Comparison of ENCODE assay signal across 7 cellular contexts in genomic region chr22:41106969-41107325, GRCh38. TPM values are rescaled to one million over a fixed set of nuclear protein-coding genes. Genes with fewer than 3 reads are reported as not detected.
A peak's percentile ranks its signal among the peaks of the same experiment; 100 is the strongest.
DNase-seq lines count a peak whose midpoint lies in the region; ATAC-seq and TF ChIP-seq lines count a peak whose summit lies in the region.
"Not testable (repeated sequence)": the region's sequence is repeated elsewhere in the genome, so short reads cannot be mapped to it uniquely, and the experiment has no call there.

No MANE protein-coding gene starts in this region.

- H3K27me3 Mint-ChIP-seq in CD4-positive, alpha-beta memory T cell; T-helper 17 cell; activated naive CD4-positive, alpha-beta T cell treated with anti-CD3 and anti-CD28 coated beads, Interleukin-2, amount 50 U/mL, for 24 hours; memory B cell; nephron progenitor cell (ENCODE audit: low read depth, poor library complexity): not testable (repeated sequence)

- TF ChIP-seq CTCF in esophagus muscularis mucosa (IDR thresholded peaks at IDR 0.05); nephron progenitor cell (IDR thresholded peaks at IDR 0.05); smooth muscle cell (IDR thresholded peaks at IDR 0.05; ENCODE audit: borderline replicate concordance, insufficient read depth, poor library complexity, severe bottlenecking): not testable (repeated sequence)

- DNase-seq in CD4-positive, alpha-beta memory T cell; T-helper 17 cell; esophagus muscularis mucosa (ENCODE audit: extremely low spot score); memory B cell (ENCODE audit: low spot score in 2 of 2); nephron progenitor cell; smooth muscle cell (lab: John Stamatoyannopoulos, UW; ENCODE audit: unreplicated experiment): not testable (repeated sequence)

- peaks cover 38 to 78% (median 55%) of the 10 kb centered on the region in 4 donors for H3K4me1 Mint-ChIP-seq in CD4-positive, alpha-beta memory T cell
- H3K4me1 Mint-ChIP-seq in T-helper 17 cell (peaks cover 37% of the 10 kb centered on the region), memory B cell (peaks cover 29% of the 10 kb centered on the region)
- peaks cover 64% of the 10 kb centered on the region for H3K4me1 Mint-ChIP-seq in activated naive CD4-positive, alpha-beta T cell treated with anti-CD3 and anti-CD28 coated beads, Interleukin-2, amount 50 U/mL, for 24 hours
- not testable (repeated sequence) for H3K4me1 Mint-ChIP-seq in nephron progenitor cell

- peak overlapping the region in 2 of 8 donors; percentile 30 to 34 for H3K4me3 Mint-ChIP-seq in CD4-positive, alpha-beta memory T cell
- H3K4me3 Mint-ChIP-seq in T-helper 17 cell; activated naive CD4-positive, alpha-beta T cell treated with anti-CD3 and anti-CD28 coated beads, Interleukin-2, amount 50 U/mL, for 24 hours; memory B cell; nephron progenitor cell: not testable (repeated sequence)

- intact Hi-C loops in CD4-positive, alpha-beta memory T cell (cut with micrococcal nuclease); esophagus muscularis mucosa (cut with DNase I): not testable (repeated sequence)

- not testable (repeated sequence) for ATAC-seq in T-helper 17 cell; memory B cell (ENCODE audit: low read depth)

- H3F3A ChIP-seq in smooth muscle cell (ENCODE audit: low read depth): not testable (repeated sequence)

- WGBS in esophagus muscularis mucosa: 87% methylated on average over 9 of the region's 9 CpGs
- WGBS in smooth muscle cell (ENCODE audit: low lambda C conversion rate): 92% methylated on average over 9 of the region's 9 CpGs

- TF ChIP-seq EP300 in esophagus muscularis mucosa (IDR thresholded peaks at IDR 0.05): not testable (repeated sequence)

- H3K27ac ChIP-seq in CD4-positive, alpha-beta memory T cell (ENCODE audit: low read depth, low read length): not testable (repeated sequence)
- H3K27ac ChIP-seq in esophagus muscularis mucosa (replicated peaks in 1 of 4) (peak overlapping the region in 3 of 4 donors; percentile 15 to 50 (median 17)), smooth muscle cell (ENCODE audit: low read depth) (peak overlapping the region; percentile 38)

- H3K36me3 ChIP-seq in CD4-positive, alpha-beta memory T cell (ENCODE audit: insufficient read depth, low read length); smooth muscle cell (ENCODE audit: low read depth): not testable (repeated sequence)
- peaks cover 0 to 21% (median 7%) of the 10 kb centered on the region in 4 donors for H3K36me3 ChIP-seq in esophagus muscularis mucosa

- H3K9ac ChIP-seq in smooth muscle cell (ENCODE audit: low read depth): not testable (repeated sequence)

- not testable (repeated sequence) for H3K27me3 ChIP-seq in CD4-positive, alpha-beta memory T cell (ENCODE audit: insufficient read depth, low read length); esophagus muscularis mucosa; smooth muscle cell (ENCODE audit: low read depth)

- peaks cover 22 to 35% of the 10 kb centered on the region in 2 donors for H3K36me3 Mint-ChIP-seq in CD4-positive, alpha-beta memory T cell
- H3K36me3 Mint-ChIP-seq in T-helper 17 cell (ENCODE audit: low read depth): peaks cover 16% of the 10 kb centered on the region
- H3K36me3 Mint-ChIP-seq in activated naive CD4-positive, alpha-beta T cell treated with anti-CD3 and anti-CD28 coated beads, Interleukin-2, amount 50 U/mL, for 24 hours: not testable (repeated sequence)
- peaks cover 27% of the 10 kb centered on the region for H3K36me3 Mint-ChIP-seq in memory B cell
- peaks cover 66% of the 10 kb centered on the region for H3K36me3 Mint-ChIP-seq in nephron progenitor cell (ENCODE audit: low read depth)

- peaks cover 98% of the 10 kb centered on the region for H4K20me1 ChIP-seq in smooth muscle cell (ENCODE audit: low read depth)

- not testable (repeated sequence) for TF ChIP-seq POLR2A in esophagus muscularis mucosa (IDR thresholded peaks at IDR 0.05; ENCODE audit: low read depth)

- peaks cover 51% of the 10 kb centered on the region for H3K4me1 ChIP-seq in CD4-positive, alpha-beta memory T cell (ENCODE audit: insufficient read depth, low read length)
- H3K4me1 ChIP-seq in esophagus muscularis mucosa: peaks cover 29 to 72% (median 61%) of the 10 kb centered on the region in 4 donors
- H3K4me1 ChIP-seq in smooth muscle cell (ENCODE audit: low read depth): not testable (repeated sequence)

- POLR2A ChIA-PET in CD4-positive, alpha-beta memory T cell (lab: Charles Lee; ENCODE audit: partially characterized antibody): interaction anchor here (2.0 to 6.8 kb wide), 3 partner anchors 10 to 156 kb away, joined by 6 to 38 read pairs (median 7); partner anchors contain the start of genes EP300 and RBX1

- not testable (repeated sequence) for H3K4me2 ChIP-seq in smooth muscle cell

- H3K27ac Mint-ChIP-seq in CD4-positive, alpha-beta memory T cell: peak overlapping the region in 5 of 7 donors; percentile 26 to 89 (median 53)
- H3K27ac Mint-ChIP-seq in T-helper 17 cell (peak overlapping the region; percentile 86), memory B cell (peak overlapping the region; percentile 86), nephron progenitor cell (peak overlapping the region; percentile 42)
- peak overlapping the region; percentile 46 for H3K27ac Mint-ChIP-seq in activated naive CD4-positive, alpha-beta T cell treated with anti-CD3 and anti-CD28 coated beads, Interleukin-2, amount 50 U/mL, for 24 hours

- H3K4me3 ChIP-seq in CD4-positive, alpha-beta memory T cell (ENCODE audit: low read length in 2 of 2); esophagus muscularis mucosa; smooth muscle cell: not testable (repeated sequence)

- H3K79me2 ChIP-seq in smooth muscle cell (ENCODE audit: low read depth): peaks cover 100% of the 10 kb centered on the region

- not testable (repeated sequence) for H3K9me3 ChIP-seq in CD4-positive, alpha-beta memory T cell (ENCODE audit: control insufficient read depth in 1 of 2, low read length in 2 of 2); T-helper 17 cell (ENCODE audit: control insufficient read depth, low read length, poor library complexity, severe bottlenecking); esophagus muscularis mucosa; smooth muscle cell (replicated peaks; ENCODE audit: low read depth)

- not testable (repeated sequence) for H2AFZ ChIP-seq in smooth muscle cell (ENCODE audit: low read depth)

- CTCF ChIA-PET in CD4-positive, alpha-beta memory T cell (lab: Charles Lee; ENCODE audit: partially characterized antibody): interaction anchor here (0.7 kb wide), 1 partner anchor 14 kb away, joined by 3 read pairs; the partner anchor contains the start of gene EP300

- H3K9me3 Mint-ChIP-seq in CD4-positive, alpha-beta memory T cell; activated naive CD4-positive, alpha-beta T cell treated with anti-CD3 and anti-CD28 coated beads, Interleukin-2, amount 50 U/mL, for 24 hours; memory B cell: not testable (repeated sequence)
- H3K9me3 Mint-ChIP-seq in nephron progenitor cell: peaks cover 18% of the 10 kb centered on the region

RNA-seq across cellular contexts. Expression of gene EP300, which starts 14.6 kb away (rescaled TPM):
- 100 to 1,000 TPM; 106 to 125 TPM for total RNA-seq in CD4-positive, alpha-beta memory T cell
- 10 to 100 TPM in 1 of 2 donors, 1 to 10 TPM in 1; 3.5 to 27.4 TPM for polyA plus RNA-seq in CD4-positive, alpha-beta memory T cell
- total RNA-seq in T-helper 17 cell: 100 to 1,000 TPM; 168 to 174 TPM
- 100 to 1,000 TPM in 1 of 4 donors, 10 to 100 TPM in 3; 50.5 to 111 (median 77.7) TPM for total RNA-seq in esophagus muscularis mucosa
- total RNA-seq in smooth muscle cell: 46.4 and 46.8 TPM in 2 replicates
- polyA plus RNA-seq in smooth muscle cell: 10.3 and 27.8 TPM in 2 replicates
